8 cellular contexts compared by ENCODE assay signal in genomic region chr16:1420540-1421205, GRCh38. TPM values are rescaled to one million over a fixed set of nuclear protein-coding genes. Genes with fewer than 3 reads are reported as not detected.
A peak's percentile ranks its signal among the peaks of the same experiment; 100 is the strongest.
DNase-seq lines count a peak whose midpoint lies in the region; ATAC-seq and TF ChIP-seq lines count a peak whose summit lies in the region.

UQCC4 (minus strand) TSS chr16:1420747; CDS start chr16:1420723, 24 bp downstream.

- POLR2A ChIA-PET in activated CD4-positive, alpha-beta T cell treated with anti-CD3 and anti-CD28 coated beads for 36 hours (lab: Charles Lee) = interaction anchor here (0.7 to 1.2 kb wide), 11 partner anchors 10 to 741 kb away, joined by 3 to 8 read pairs (median 4); partner anchors contain the start of genes MAPK8IP3, NUBP2, RPS2 and SPSB3

- no peaks in the 10 kb centered on the region for H3K9me3 Mint-ChIP-seq in activated CD4-positive, alpha-beta T cell treated with anti-CD3 and anti-CD28 coated beads for 36 hours (ENCODE audit: low read depth)

- peaks cover 7% of the 10 kb centered on the region for H3K36me3 Mint-ChIP-seq in activated CD4-positive, alpha-beta T cell treated with anti-CD3 and anti-CD28 coated beads for 36 hours (ENCODE audit: low read depth)

- peaks cover 25% of the 10 kb centered on the region for H3K4me1 Mint-ChIP-seq in activated CD4-positive, alpha-beta T cell treated with anti-CD3 and anti-CD28 coated beads for 36 hours

- DNase-seq in AML-193 (lab: John Stamatoyannopoulos, UW) (peak; percentile 95 to 96), NCI-H510A treated with DMSO at 0.1 percent for 48 hours (lab: John Stamatoyannopoulos, UW) (peak; percentile 88), choroid plexus epithelial cell (ENCODE audit: low read depth) (peak; percentile 99), kidney glomerular epithelial cell (lab: John Stamatoyannopoulos, UW) (peak; percentile 95)
- peak; percentile 99 for DNase-seq in activated CD4-positive, alpha-beta T cell treated with anti-CD3 and anti-CD28 coated beads for 36 hours
- peak; percentile 94 to 99 for DNase-seq in stimulated activated CD4-positive, alpha-beta T cell treated with anti-CD3 and anti-CD28 coated beads, Interleukin-1b, Interleukin-23, amount 100 ng/mL, for 1 hour (ENCODE audit: low read depth in 2 of 2)

- peak within 1 kb of the TSS; percentile 84 for H3K4me3 Mint-ChIP-seq in activated CD4-positive, alpha-beta T cell treated with anti-CD3 and anti-CD28 coated beads for 36 hours

- peak; percentile 95 for ATAC-seq in HG03439 (IDR thresholded peaks at IDR 0.05; ENCODE audit: unreplicated experiment)
- ATAC-seq in activated CD4-positive, alpha-beta T cell treated with anti-CD3 and anti-CD28 coated beads for 36 hours = peak; percentile 96

- peak within 1 kb of the TSS; percentile 96 for H3K4me3 ChIP-seq in choroid plexus epithelial cell (ENCODE audit: low read depth, low read length)

- CTCF ChIA-PET in activated CD4-positive, alpha-beta T cell treated with anti-CD3 and anti-CD28 coated beads for 36 hours (lab: Charles Lee) = interaction anchor here (0.6 to 1.5 kb wide), 6 partner anchors 21 to 362 kb away, joined by 3 to 5 read pairs (median 4); partner anchors contain the start of genes MAPK8IP3, NUBP2 and SPSB3

- no peak for TF ChIP-seq CTCF in choroid plexus epithelial cell (conservative IDR thresholded peaks at IDR 0.05; ENCODE audit: low read depth, low read length)

- H3K27me3 Mint-ChIP-seq in activated CD4-positive, alpha-beta T cell treated with anti-CD3 and anti-CD28 coated beads for 36 hours = no peaks in the 10 kb centered on the region

- intact Hi-C loops in activated CD4-positive, alpha-beta T cell treated with anti-CD3 and anti-CD28 coated beads for 36 hours (cut with DNase I, micrococcal nuclease) = loop anchor here (1.0 to 5.0 kb wide), 22 partner anchors 41 to 1262 kb away; partner anchors contain the start of genes CLCN7 (in 2 of the 2), UBE2I (in 2 of the 2), CRAMP1 (in 1 of the 2) and GNPTG (in 1 of the 2)

- peak within 1 kb of the TSS; percentile 96 for H3K27ac Mint-ChIP-seq in activated CD4-positive, alpha-beta T cell treated with anti-CD3 and anti-CD28 coated beads for 36 hours

- TF ChIP-seq POLR2A in GM19193 (IDR thresholded peaks at IDR 0.05; ENCODE audit: extremely low read depth, insufficient read depth, insufficient read length) = peak; percentile 79

RNA-seq across cellular contexts. Expression of gene UQCC4, which starts in this region (rescaled TPM):
- 10 to 100 TPM; 11.9 to 15.5 TPM for total RNA-seq in activated CD4-positive, alpha-beta T cell treated with anti-CD3 and anti-CD28 coated beads for 36 hours

Comparison
In these comparisons a context has a peak if more than half of its experiments do, and no peak if none do; other contexts are left out.
1. Peak in every context shown above with its lines: DNase-seq, ATAC-seq and H3K4me3 ChIP-seq.